In the genomic region with DNA sequence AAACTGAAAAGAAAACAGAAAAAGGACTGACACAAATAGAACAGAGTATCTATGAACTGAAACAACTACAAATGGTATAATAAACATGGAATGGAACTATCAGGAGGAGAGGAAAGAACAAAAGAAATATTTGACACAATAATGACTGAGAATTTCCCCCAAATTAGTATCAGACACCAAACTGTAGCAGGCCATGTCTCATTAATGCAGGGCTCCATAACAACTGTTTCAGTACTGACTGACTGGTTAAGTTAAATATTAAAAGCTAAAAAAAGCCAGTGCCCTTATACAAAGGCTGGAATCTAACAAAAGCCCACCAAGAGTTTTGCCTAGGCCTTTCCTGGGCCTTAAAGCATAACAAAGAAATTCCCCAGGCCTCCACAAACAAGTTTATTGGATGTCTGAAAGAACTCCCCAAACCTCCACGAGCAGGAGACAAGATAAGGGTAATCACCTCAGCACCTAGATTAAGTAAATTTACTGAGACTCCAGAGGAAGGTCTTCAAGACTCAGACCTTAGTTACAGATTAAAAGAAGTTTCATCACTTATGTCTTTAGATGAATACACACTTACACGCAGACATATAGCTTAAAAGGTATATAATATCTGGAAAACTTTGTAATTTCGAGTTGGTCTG, we compare ENCODE assay signal across 12 cellular contexts. TPM values are rescaled to one million over a fixed set of nuclear protein-coding genes. Genes with fewer than 3 reads are reported as not detected.
DNase-seq lines count a peak whose midpoint lies in the region; ATAC-seq, FAIRE-seq and TF ChIP-seq lines count a peak whose summit lies in the region.
"Had no signal": no experiment of that assay in that cellular context is flagged by ENCODE, and none has a peak within 500 bp of the region (broad histone marks: within the 10 kb centered on the region; RNA-seq: fewer than 3 reads in every experiment).

No MANE protein-coding gene starts in this region.

- ATAC-seq in GM21528 (IDR thresholded peaks at IDR 0.05; ENCODE audit: low FRiP score, unreplicated experiment) (peak; percentile 63), HG03571 (IDR thresholded peaks at IDR 0.05; ENCODE audit: unreplicated experiment) (peak; percentile 72), GM21390 (IDR thresholded peaks at IDR 0.05; ENCODE audit: unreplicated experiment) (no peak), GM18858 (IDR thresholded peaks at IDR 0.05; ENCODE audit: unreplicated experiment) (no peak)

- peak; percentile 35 for FAIRE-seq in GM12891 (lab: Jason Lieb, UNC)

- TF ChIP-seq POLR2A in GM12891 (IDR thresholded peaks at IDR 0.05; ENCODE audit: low read depth, low read length): no peak

- DNase-seq in GM12891 (ENCODE audit: insufficient read length, low spot score) (no peak), left kidney (ENCODE audit: low read depth, low spot score) (peak; percentile 4), NCI-H187 (lab: John Stamatoyannopoulos, UW) (no peak)
- no peak for DNase-seq in stimulated activated naive CD4-positive, alpha-beta T cell (lab: John Stamatoyannopoulos, UW)
- DNase-seq: activated naive CD4-positive, alpha-beta T cell treated with anti-CD3 and anti-CD28 coated beads, Interleukin-2, amount 10 ng/mL, durations not matched to agents 7 days and 5 days; HFFc6; NCI-H345; SIG-M5 had no signal

TF ChIP-seq in GM12891, 5 proteins besides CTCF, POLR2A, EP300 and RAD21:
- no peak for TF ChIP-seq TAF1 (IDR thresholded peaks at IDR 0.05; ENCODE audit: low read depth, low read length)
- no peak for TF ChIP-seq POLR2AphosphoS5 (IDR thresholded peaks at IDR 0.05; ENCODE audit: low read depth, low read length)
- TF ChIP-seq SPI1 (IDR thresholded peaks at IDR 0.05; ENCODE audit: low read depth, low read length): no peak
- no peak for TF ChIP-seq PAX5 (IDR thresholded peaks at IDR 0.05; ENCODE audit: insufficient read depth, low read length, severe bottlenecking)
- no peak for TF ChIP-seq POU2F2 (IDR thresholded peaks at IDR 0.05; ENCODE audit: low read depth, low read length)

RNA-seq across cellular contexts. Expression of a gene that starts 45.7 kb away (rescaled TPM):
- 15.7 TPM for polyA plus RNA-seq in GM12891 (2012; ENCODE audit: low read depth, missing spikeins)

RNA-seq across cellular contexts. Expression of a gene that starts 53.2 kb away (rescaled TPM):
- polyA plus RNA-seq in GM12891 (2012; ENCODE audit: low read depth, missing spikeins): 1.5 TPM

Comparison
In these comparisons a context has a peak if more than half of its experiments do, and no peak if none do; other contexts are left out.
1. ATAC-seq: peak in GM21528 (single experiment) and HG03571 (single experiment); none in GM21390 (single experiment) and GM18858 (single experiment).